12 cellular contexts compared by ENCODE assay signal in genomic region chr2:69253033-69253535, GRCh38.
A peak's percentile ranks its signal among the peaks of the same experiment; 100 is the strongest.
DNase-seq lines count a peak whose midpoint lies in the region; ATAC-seq and TF ChIP-seq lines count a peak whose summit lies in the region.
"Had no signal": no experiment of that assay in that cellular context is flagged by ENCODE, and none has a peak within 500 bp of the region (broad histone marks: within the 10 kb centered on the region; RNA-seq: fewer than 3 reads in every experiment).

No MANE protein-coding gene starts in this region.

- no peak overlapping the region for H3K23ac ChIP-seq in mesenchymal stem cell (ENCODE audit: low read length in 2 of 2)

- H2BK5ac ChIP-seq in mesenchymal stem cell (ENCODE audit: low read depth, low read length, poor library complexity, severe bottlenecking), result no peak overlapping the region

- no peak overlapping the region for H2BK120ac ChIP-seq in mesenchymal stem cell (ENCODE audit: low read depth, low read length)

- no peak overlapping the region for H3K4me3 ChIP-seq in mesenchymal stem cell (ENCODE audit: insufficient read depth in 1 of 2, low read depth in 1 of 2, low read length in 2 of 2)
- no peak overlapping the region for H3K4me3 ChIP-seq in upper lobe of right lung

- ATAC-seq in upper lobe of right lung (no peak), GM19395 (IDR thresholded peaks at IDR 0.05; ENCODE audit: unreplicated experiment) (no peak)

- no peak overlapping the region for H3K18ac ChIP-seq in mesenchymal stem cell (ENCODE audit: low read depth in 1 of 2, low read length in 2 of 2)

- no peak overlapping the region for H3K4me2 ChIP-seq in mesenchymal stem cell (ENCODE audit: low read length, poor library complexity, severe bottlenecking)

- H3K9ac ChIP-seq in mesenchymal stem cell (ENCODE audit: low read length), result peak overlapping the region; percentile 76

- no peak overlapping the region for H3K14ac ChIP-seq in mesenchymal stem cell (ENCODE audit: low read length in 2 of 2)

- intact Hi-C loops in upper lobe of right lung (cut with DNase I), result no loop called here

- no CpG with 5 or more reads among the region's 2 CpGs for WGBS in mesenchymal stem cell

- H3K4me1 ChIP-seq in mesenchymal stem cell (ENCODE audit: control insufficient read depth, insufficient read depth, low read depth, low read length), result no peaks in the 10 kb centered on the region
- H3K4me1 ChIP-seq in upper lobe of right lung, result no peaks in the 10 kb centered on the region

- H4K8ac ChIP-seq in mesenchymal stem cell (ENCODE audit: low read length), result no peak overlapping the region

- H2AK5ac ChIP-seq in mesenchymal stem cell (ENCODE audit: low read length, severe bottlenecking), result no peak overlapping the region

- H2BK15ac ChIP-seq in mesenchymal stem cell (ENCODE audit: low read depth, poor library complexity, severe bottlenecking), result no peak overlapping the region

- H3K9me3 ChIP-seq in mesenchymal stem cell (ENCODE audit: control insufficient read depth, low read length) (no peaks in the 10 kb centered on the region), upper lobe of right lung (no peaks in the 10 kb centered on the region)

- no peaks in the 10 kb centered on the region for H3K79me1 ChIP-seq in mesenchymal stem cell (replicated peaks; ENCODE audit: low read length, poor library complexity, severe bottlenecking)

- no peak overlapping the region for H2AFZ ChIP-seq in mesenchymal stem cell (ENCODE audit: low read depth, low read length)

- H3K27ac ChIP-seq in mesenchymal stem cell (ENCODE audit: low read length, poor library complexity, severe bottlenecking), result peak overlapping the region; percentile 65
- peak overlapping the region; percentile 28 for H3K27ac ChIP-seq in upper lobe of right lung

- no peak overlapping the region for H2BK12ac ChIP-seq in mesenchymal stem cell (ENCODE audit: low read length in 2 of 2)

- no peak overlapping the region for H3K4ac ChIP-seq in mesenchymal stem cell (ENCODE audit: low read depth in 1 of 2, low read length in 2 of 2)

- TF ChIP-seq CTCF in upper lobe of right lung (IDR thresholded peaks at IDR 0.05), result no peak

- H3K36me3 ChIP-seq in mesenchymal stem cell (ENCODE audit: control insufficient read depth in 1 of 2, insufficient read depth in 2 of 2, low read depth in 1 of 2, low read length in 2 of 2) (peaks cover 0 to 5% of the 10 kb centered on the region in 2 experiments), upper lobe of right lung (no peaks in the 10 kb centered on the region)

- DNase-seq in NCI-H460 (ENCODE audit: extremely low read depth, low read depth) (peak; percentile 23), dedifferentiated amniotic fluid mesenchymal stem cell (ENCODE audit: extremely low spot score) (peak; percentile 48), mesenchymal stem cell (peak; percentile 32), upper lobe of right lung (no peak)
- no peak for DNase-seq in activated CD4-positive, alpha-beta T cell treated with anti-CD3 and anti-CD28 coated beads for 1 hour
- DNase-seq in activated naive CD4-positive, alpha-beta T cell (lab: John Stamatoyannopoulos, UW), result no peak
- DNase-seq: activated naive CD8-positive, alpha-beta T cell treated with anti-CD3 and anti-CD28 coated beads for 36 hours; Calu3; hippocampal formation; NCI-H2081 treated with DMSO at 0.1 percent for 48 hours; T-helper 9 cell had no signal

- H4K91ac ChIP-seq in mesenchymal stem cell (ENCODE audit: low read length), result no peak overlapping the region

- H3K27me3 ChIP-seq in mesenchymal stem cell (ENCODE audit: control insufficient read depth in 1 of 2, insufficient read depth in 1 of 2, low read length in 2 of 2), result no peaks in the 10 kb centered on the region
- H3K27me3 ChIP-seq in upper lobe of right lung, result no peaks in the 10 kb centered on the region

Comparison
In these comparisons a context has a peak if more than half of its experiments do, and no peak if none do; other contexts are left out.
1. DNase-seq: peak in NCI-H460 (single experiment), dedifferentiated amniotic fluid mesenchymal stem cell (single experiment) and mesenchymal stem cell (single experiment); none in upper lobe of right lung (single experiment), activated CD4-positive, alpha-beta T cell treated with anti-CD3 and anti-CD28 coated beads for 1 hour (single experiment) and activated naive CD4-positive, alpha-beta T cell (0 of 4).